In genomic region chr3:71304684-71305083, GRCh38 we compare ENCODE assay signal across 8 cellular contexts.
A peak's percentile ranks its signal among the peaks of the same experiment; 100 is the strongest.
DNase-seq lines count a peak whose midpoint lies in the region; ATAC-seq, FAIRE-seq and TF ChIP-seq lines count a peak whose summit lies in the region.

No MANE protein-coding gene starts in this region.

- H3K9me3 Mint-ChIP-seq in activated T-helper 1 cell treated with anti-CD3 and anti-CD28 coated beads, Interleukin-12 subunit alpha, Interleukin-12 subunit beta, Interleukin-2, Interleukin-4 antibody, amounts not matched to agents 30 ng/mL and 10 ng/mL and 1 ng/mL, durations not matched to agents 14 hours and 24 hours and 36 hours = no peaks in the 10 kb centered on the region
- no peaks in the 10 kb centered on the region for H3K9me3 Mint-ChIP-seq in CD14-positive monocyte

- TF ChIP-seq CTCF in IMR-90 (conservative IDR thresholded peaks at IDR 0.05; ENCODE audit: low read depth, low read length) = peak; percentile 69
- peak in 10 of 12 donors; percentile 41 to 70 (median 49) for TF ChIP-seq CTCF in heart left ventricle (IDR thresholded peaks at IDR 0.05)
- TF ChIP-seq CTCF in pancreas (IDR thresholded peaks at IDR 0.05) = peak in 1 of 4 donors; percentile 11
- TF ChIP-seq CTCF in CD14-positive monocyte (IDR thresholded peaks at IDR 0.05) = no peak

- H3K9me3 ChIP-seq in IMR-90 (ENCODE audit: control insufficient read depth, insufficient read depth, low read length) (no peaks in the 10 kb centered on the region), heart left ventricle (no peaks in the 10 kb centered on the region), pancreas (no peaks in the 10 kb centered on the region)

- CTCF ChIA-PET in IMR-90 (lab: Yijun Ruan, JAX) = no interaction called here

- BruUV-seq in IMR-90 (replicated peaks; lab: Mats Ljungman, UMichigan) = no TSS peak

- TF ChIP-seq RAD21 in IMR-90 (IDR thresholded peaks at IDR 0.05; ENCODE audit: low read length) = peak; percentile 93

- no peak overlapping the region for H2BK15ac ChIP-seq in IMR-90 (ENCODE audit: low read depth, low read length)

- H2BK5ac ChIP-seq in IMR-90 (ENCODE audit: low read depth, low read length, poor library complexity, severe bottlenecking) = peak overlapping the region; percentile 77

- no peak overlapping the region for H3K14ac ChIP-seq in IMR-90 (replicated peaks; ENCODE audit: low read depth, low read length)

- peaks cover 84% of the 10 kb centered on the region for H3K4me1 Mint-ChIP-seq in activated T-helper 1 cell treated with anti-CD3 and anti-CD28 coated beads, Interleukin-12 subunit alpha, Interleukin-12 subunit beta, Interleukin-2, Interleukin-4 antibody, amounts not matched to agents 30 ng/mL and 10 ng/mL and 1 ng/mL, durations not matched to agents 14 hours and 24 hours and 36 hours (ENCODE audit: low read depth)
- H3K4me1 Mint-ChIP-seq in CD14-positive monocyte = peaks cover 34% of the 10 kb centered on the region

- peak; percentile 63 for ATAC-seq in IMR-90 (ENCODE audit: low read depth)
- ATAC-seq in heart left ventricle = peak; percentile 62 to 76 (median 71)
- peak; percentile 57 to 78 (median 72) for ATAC-seq in pancreas
- no peak for ATAC-seq in GM18517 (IDR thresholded peaks at IDR 0.05; ENCODE audit: unreplicated experiment)
- ATAC-seq in HG02852 (IDR thresholded peaks at IDR 0.05; ENCODE audit: unreplicated experiment) = no peak

- H3K9ac ChIP-seq in IMR-90 (ENCODE audit: low read depth, low read length) = peak overlapping the region; percentile 56; the same call in 1 of the 2 replicates

- no peak overlapping the region for H2AK9ac ChIP-seq in IMR-90 (replicated peaks; ENCODE audit: low read depth, low read length, poor library complexity)

- peak; percentile 76 for FAIRE-seq in pancreas (lab: Jason Lieb, UNC)

- no peak overlapping the region for H2AFZ ChIP-seq in IMR-90 (replicated peaks; ENCODE audit: low read length, poor library complexity)

- intact Hi-C loops in IMR-90 (cut with micrococcal nuclease) = loop anchor here (1.0 to 10.0 kb wide), 13 partner anchors 174 to 1240 kb away; partner anchors contain the start of gene FOXP1
- intact Hi-C loops in activated T-helper 1 cell treated with anti-CD3 and anti-CD28 coated beads, Interleukin-12 subunit alpha, Interleukin-12 subunit beta, Interleukin-2, Interleukin-4 antibody, amounts not matched to agents 30 ng/mL and 10 ng/mL and 1 ng/mL, durations not matched to agents 14 hours and 24 hours and 36 hours (cut with micrococcal nuclease) = loop anchor here (5.0 kb wide), 4 partner anchors 138 to 752 kb away; no protein-coding TSS in a partner anchor
- intact Hi-C loops in heart left ventricle (cut with DNase I) = loop anchor here (1.0 to 10.0 kb wide), 16 partner anchors 172 to 770 kb away; partner anchors contain the start of gene FOXP1 (in 6 of the 10)
- intact Hi-C loops in pancreas (cut with DNase I) = no loop called here
- intact Hi-C loops in CD14-positive monocyte (cut with micrococcal nuclease) = loop anchor here in 1 of 2 donors (10.0 kb wide), 1 partner anchor 280 kb away; the partner anchor contains the start of gene FOXP1

- H3K9me1 ChIP-seq in IMR-90 (ENCODE audit: insufficient read depth, low read length) = no peaks in the 10 kb centered on the region

- no CpG with 5 or more reads among the region's 3 CpGs for WGBS in IMR-90 (ENCODE audit: extremely low coverage in 2 of 2, insufficient read length in 1 of 2), 2 experiments
- WGBS in heart left ventricle, 4 donors = 19 to 32% (median 25%) methylated on average over 3 of the region's 3 CpGs
- 14 to 29% methylated on average over 3 of the region's 3 CpGs for WGBS in pancreas, 2 donors

- DNase-seq in IMR-90 = peak; percentile 72
- DNase-seq in activated T-helper 1 cell treated with anti-CD3 and anti-CD28 coated beads, Interleukin-12 subunit alpha, Interleukin-12 subunit beta, Interleukin-2, Interleukin-4 antibody, amounts not matched to agents 30 ng/mL and 10 ng/mL and 1 ng/mL, durations not matched to agents 14 hours and 24 hours and 36 hours (ENCODE audit: low spot score) = no peak
- peak in 1 of 5 donors; percentile 31 for DNase-seq in heart left ventricle
- DNase-seq in pancreas = no peak
- no peak for DNase-seq in CD14-positive monocyte (ENCODE audit: low spot score)
- DNase-seq in AG08396 (ENCODE audit: low spot score) = no peak

- POLR2A ChIA-PET in IMR-90 (lab: Charles Lee; ENCODE audit: unreplicated experiment) = no interaction called here

- peaks cover 11% of the 10 kb centered on the region for H3K4me1 ChIP-seq in IMR-90 (ENCODE audit: control insufficient read depth, insufficient read depth, low read length)
- H3K4me1 ChIP-seq in heart left ventricle = peaks cover 0 to 47% (median 26%) of the 10 kb centered on the region in 12 donors
- peaks cover 10 to 22% (median 22%) of the 10 kb centered on the region in 3 donors for H3K4me1 ChIP-seq in pancreas

- H3K79me1 ChIP-seq in IMR-90 (ENCODE audit: low read depth in 1 of 2, low read length in 2 of 2) = peaks cover 13 to 45% of the 10 kb centered on the region in 2 experiments; a peak in 3 of 4 replicates

- H4K8ac ChIP-seq in IMR-90 (ENCODE audit: low read depth in 2 of 2, low read length in 2 of 2) = peak overlapping the region; percentile 60 to 73; a peak in 3 of 4 replicates

- H3K36me3 ChIP-seq in IMR-90 (ENCODE audit: control insufficient read depth, insufficient read depth, low read length) = no peaks in the 10 kb centered on the region
- H3K36me3 ChIP-seq in heart left ventricle = no peaks in the 10 kb centered on the region
- H3K36me3 ChIP-seq in pancreas = no peaks in the 10 kb centered on the region

- peak overlapping the region; percentile 85 for H3K4me2 ChIP-seq in IMR-90 (ENCODE audit: low read depth, low read length)

- H3K4me3 ChIP-seq in IMR-90 (ENCODE audit: insufficient read depth, low read depth, low read length) (peak overlapping the region; percentile 16; the same call in 1 of the 2 replicates), heart left ventricle (peak overlapping the region in 10 of 12 donors; percentile 20 to 51 (median 45)), pancreas (peak overlapping the region in 1 of 4 donors; percentile 22)

- no peaks in the 10 kb centered on the region for H4K20me1 ChIP-seq in IMR-90 (ENCODE audit: insufficient read depth, low read length)

- dilution Hi-C loops in IMR-90 (cut with HindIII; ENCODE audit: low sequenced_read_pairs, unreplicated experiment) = no loop called here

- H3K27ac ChIP-seq in IMR-90 (ENCODE audit: insufficient read depth, low read length) = peak overlapping the region; percentile 15; the same call in 1 of the 2 replicates
- H3K27ac ChIP-seq in heart left ventricle = peak overlapping the region in 10 of 12 donors; percentile 59 to 82 (median 74)
- peak overlapping the region in 3 of 4 donors; percentile 25 to 71 (median 51) for H3K27ac ChIP-seq in pancreas

- no peak overlapping the region for H4K91ac ChIP-seq in IMR-90 (ENCODE audit: insufficient read depth, low read depth, low read length)

- no peak overlapping the region for H4K5ac ChIP-seq in IMR-90 (ENCODE audit: low read depth, low read length)

- peak overlapping the region; percentile 75; the same call in 1 of the 2 replicates for H3K23ac ChIP-seq in IMR-90 (ENCODE audit: low read depth, low read length)

- 0 out of 2 replicates have a peak overlapping the region, but pooled peaks have one; percentile 18 for H2BK20ac ChIP-seq in IMR-90 (ENCODE audit: low read depth, low read length)

- peak overlapping the region; percentile 54; the same call in 1 of the 2 replicates for H2BK120ac ChIP-seq in IMR-90 (ENCODE audit: low read depth, low read length)

- peak overlapping the region; percentile 78; the same call in 1 of the 2 replicates for H3K18ac ChIP-seq in IMR-90 (ENCODE audit: low read depth, low read length)

- in situ Hi-C loops in IMR-90 (cut with MboI; ENCODE audit: low sequenced_read_pairs) = loop anchor here (5.0 to 25.0 kb wide), 5 partner anchors 170 to 760 kb away; partner anchors contain the start of gene FOXP1

- 0 out of 2 replicates have a peak overlapping the region, but pooled peaks have one; percentile 5 for H2AK5ac ChIP-seq in IMR-90 (ENCODE audit: low read depth, low read length)

- H3K27me3 ChIP-seq in IMR-90 (ENCODE audit: control insufficient read depth, insufficient read depth, low read length) (no peaks in the 10 kb centered on the region), heart left ventricle (no peaks in the 10 kb centered on the region), pancreas (no peaks in the 10 kb centered on the region)

- 0 out of 2 replicates have a peak overlapping the region, but pooled peaks have one; percentile 27 for H3K56ac ChIP-seq in IMR-90 (ENCODE audit: extremely low read depth, insufficient read depth, low read length)

- peaks cover 4% of the 10 kb centered on the region for H3K36me3 Mint-ChIP-seq in activated T-helper 1 cell treated with anti-CD3 and anti-CD28 coated beads, Interleukin-12 subunit alpha, Interleukin-12 subunit beta, Interleukin-2, Interleukin-4 antibody, amounts not matched to agents 30 ng/mL and 10 ng/mL and 1 ng/mL, durations not matched to agents 14 hours and 24 hours and 36 hours (ENCODE audit: low read depth)
- H3K36me3 Mint-ChIP-seq in CD14-positive monocyte = peaks cover 15 to 16% of the 10 kb centered on the region in 2 donors

- H3K4ac ChIP-seq in IMR-90 (ENCODE audit: low read depth, low read length) = peak overlapping the region; percentile 67; the same call in 1 of the 2 replicates

- H3K27me3 Mint-ChIP-seq in activated T-helper 1 cell treated with anti-CD3 and anti-CD28 coated beads, Interleukin-12 subunit alpha, Interleukin-12 subunit beta, Interleukin-2, Interleukin-4 antibody, amounts not matched to agents 30 ng/mL and 10 ng/mL and 1 ng/mL, durations not matched to agents 14 hours and 24 hours and 36 hours (ENCODE audit: insufficient read depth) = peaks cover 52% of the 10 kb centered on the region
- peaks cover 0 to 4% (median 0%) of the 10 kb centered on the region in 3 donors for H3K27me3 Mint-ChIP-seq in CD14-positive monocyte (ENCODE audit: low read depth in 3 of 3)

- H3K4me3 Mint-ChIP-seq in activated T-helper 1 cell treated with anti-CD3 and anti-CD28 coated beads, Interleukin-12 subunit alpha, Interleukin-12 subunit beta, Interleukin-2, Interleukin-4 antibody, amounts not matched to agents 30 ng/mL and 10 ng/mL and 1 ng/mL, durations not matched to agents 14 hours and 24 hours and 36 hours = peak overlapping the region; percentile 87
- H3K4me3 Mint-ChIP-seq in CD14-positive monocyte = no peak overlapping the region

- TF ChIP-seq POLR2A in IMR-90 (IDR thresholded peaks at IDR 0.05; ENCODE audit: low read depth, low read length) = no peak
- no peak for TF ChIP-seq POLR2A in heart left ventricle (IDR thresholded peaks at IDR 0.05)

- H3K27ac Mint-ChIP-seq in activated T-helper 1 cell treated with anti-CD3 and anti-CD28 coated beads, Interleukin-12 subunit alpha, Interleukin-12 subunit beta, Interleukin-2, Interleukin-4 antibody, amounts not matched to agents 30 ng/mL and 10 ng/mL and 1 ng/mL, durations not matched to agents 14 hours and 24 hours and 36 hours = no peak overlapping the region
- H3K27ac Mint-ChIP-seq in CD14-positive monocyte = peak overlapping the region in 1 of 7 donors; percentile 85

TF ChIP-seq in IMR-90, 13 proteins besides CTCF, POLR2A, EP300 and RAD21 (continues in another document):
- TF ChIP-seq MAFK (IDR thresholded peaks at IDR 0.05; ENCODE audit: low read depth, low read length) (no peak), FOS (IDR thresholded peaks at IDR 0.05; ENCODE audit: low read depth, low read length) (no peak), SMC3 (IDR thresholded peaks at IDR 0.05; ENCODE audit: low read depth, low read length) (peak; percentile 82)

Comparison
In these comparisons a context has a peak if more than half of its experiments do, and no peak if none do; other contexts are left out.
1. ATAC-seq: peak in IMR-90 (single experiment), heart left ventricle (4 of 4) and pancreas (4 of 4); none in GM18517 (single experiment) and HG02852 (single experiment).
2. H3K27ac ChIP-seq: peak in every context shown above with its lines; median percentile 74 in heart left ventricle; 51 in pancreas; 15 in IMR-90.
3. intact Hi-C loops: an anchor here in IMR-90 (1.0 to 10.0 kb wide), activated T-helper 1 cell treated with anti-CD3 and anti-CD28 coated beads, Interleukin-12 subunit alpha, Interleukin-12 subunit beta, Interleukin-2, Interleukin-4 antibody, amounts not matched to agents 30 ng/mL and 10 ng/mL and 1 ng/mL, durations not matched to agents 14 hours and 24 hours and 36 hours (5.0 kb wide) and heart left ventricle (1.0 to 10.0 kb wide); none called in pancreas.